ENCODE assay signal across 1 cellular context in the genomic region with DNA sequence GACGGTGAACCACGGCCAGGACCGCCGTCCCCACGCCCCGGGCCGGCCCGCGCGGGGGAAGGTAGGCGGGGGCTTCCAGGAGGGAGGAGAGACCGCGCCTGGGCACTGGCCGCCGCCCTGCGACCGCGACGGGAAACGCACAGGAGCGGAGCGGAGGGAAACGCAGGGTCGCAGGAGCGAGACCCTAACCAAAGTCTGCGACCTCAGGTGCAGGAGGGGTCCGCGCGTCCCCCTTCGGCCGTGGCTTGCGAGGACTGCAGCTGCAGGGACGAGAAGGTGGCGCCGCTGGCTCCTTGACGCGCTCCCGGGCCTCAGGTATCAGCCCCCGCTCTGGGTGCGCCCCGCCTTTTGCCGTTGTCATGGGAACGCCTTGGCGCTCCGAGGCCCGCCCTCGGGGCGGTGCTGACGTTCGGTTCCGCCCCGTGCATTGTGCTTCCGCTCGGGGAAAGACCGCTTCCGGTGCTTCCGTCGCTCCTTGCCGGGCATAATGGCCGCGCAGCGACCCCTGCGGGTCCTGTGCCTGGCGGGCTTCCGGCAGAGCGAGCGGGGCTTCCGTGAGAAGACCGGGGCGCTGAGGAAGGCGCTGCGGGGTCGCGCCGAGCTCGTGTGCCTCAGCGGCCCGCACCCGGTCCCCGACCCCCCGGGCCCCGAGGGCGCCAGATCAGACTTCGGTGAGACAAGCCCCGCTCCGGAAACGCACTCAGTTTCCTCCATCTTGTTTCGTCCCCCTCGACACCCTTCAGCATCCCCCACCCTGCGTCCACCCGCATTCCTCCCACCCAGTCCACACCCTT.
TF ChIP-seq lines count a peak whose summit lies in the region.

A gene (plus strand): TSS at position 462 of the 794 bp plus-strand sequence. CDS start 26 bp downstream, at position 488.

TF ChIP-seq in GM23338, 12 proteins besides CTCF, POLR2A, EP300 and RAD21 (continued from another document):
- TF ChIP-seq, protein P1, sequence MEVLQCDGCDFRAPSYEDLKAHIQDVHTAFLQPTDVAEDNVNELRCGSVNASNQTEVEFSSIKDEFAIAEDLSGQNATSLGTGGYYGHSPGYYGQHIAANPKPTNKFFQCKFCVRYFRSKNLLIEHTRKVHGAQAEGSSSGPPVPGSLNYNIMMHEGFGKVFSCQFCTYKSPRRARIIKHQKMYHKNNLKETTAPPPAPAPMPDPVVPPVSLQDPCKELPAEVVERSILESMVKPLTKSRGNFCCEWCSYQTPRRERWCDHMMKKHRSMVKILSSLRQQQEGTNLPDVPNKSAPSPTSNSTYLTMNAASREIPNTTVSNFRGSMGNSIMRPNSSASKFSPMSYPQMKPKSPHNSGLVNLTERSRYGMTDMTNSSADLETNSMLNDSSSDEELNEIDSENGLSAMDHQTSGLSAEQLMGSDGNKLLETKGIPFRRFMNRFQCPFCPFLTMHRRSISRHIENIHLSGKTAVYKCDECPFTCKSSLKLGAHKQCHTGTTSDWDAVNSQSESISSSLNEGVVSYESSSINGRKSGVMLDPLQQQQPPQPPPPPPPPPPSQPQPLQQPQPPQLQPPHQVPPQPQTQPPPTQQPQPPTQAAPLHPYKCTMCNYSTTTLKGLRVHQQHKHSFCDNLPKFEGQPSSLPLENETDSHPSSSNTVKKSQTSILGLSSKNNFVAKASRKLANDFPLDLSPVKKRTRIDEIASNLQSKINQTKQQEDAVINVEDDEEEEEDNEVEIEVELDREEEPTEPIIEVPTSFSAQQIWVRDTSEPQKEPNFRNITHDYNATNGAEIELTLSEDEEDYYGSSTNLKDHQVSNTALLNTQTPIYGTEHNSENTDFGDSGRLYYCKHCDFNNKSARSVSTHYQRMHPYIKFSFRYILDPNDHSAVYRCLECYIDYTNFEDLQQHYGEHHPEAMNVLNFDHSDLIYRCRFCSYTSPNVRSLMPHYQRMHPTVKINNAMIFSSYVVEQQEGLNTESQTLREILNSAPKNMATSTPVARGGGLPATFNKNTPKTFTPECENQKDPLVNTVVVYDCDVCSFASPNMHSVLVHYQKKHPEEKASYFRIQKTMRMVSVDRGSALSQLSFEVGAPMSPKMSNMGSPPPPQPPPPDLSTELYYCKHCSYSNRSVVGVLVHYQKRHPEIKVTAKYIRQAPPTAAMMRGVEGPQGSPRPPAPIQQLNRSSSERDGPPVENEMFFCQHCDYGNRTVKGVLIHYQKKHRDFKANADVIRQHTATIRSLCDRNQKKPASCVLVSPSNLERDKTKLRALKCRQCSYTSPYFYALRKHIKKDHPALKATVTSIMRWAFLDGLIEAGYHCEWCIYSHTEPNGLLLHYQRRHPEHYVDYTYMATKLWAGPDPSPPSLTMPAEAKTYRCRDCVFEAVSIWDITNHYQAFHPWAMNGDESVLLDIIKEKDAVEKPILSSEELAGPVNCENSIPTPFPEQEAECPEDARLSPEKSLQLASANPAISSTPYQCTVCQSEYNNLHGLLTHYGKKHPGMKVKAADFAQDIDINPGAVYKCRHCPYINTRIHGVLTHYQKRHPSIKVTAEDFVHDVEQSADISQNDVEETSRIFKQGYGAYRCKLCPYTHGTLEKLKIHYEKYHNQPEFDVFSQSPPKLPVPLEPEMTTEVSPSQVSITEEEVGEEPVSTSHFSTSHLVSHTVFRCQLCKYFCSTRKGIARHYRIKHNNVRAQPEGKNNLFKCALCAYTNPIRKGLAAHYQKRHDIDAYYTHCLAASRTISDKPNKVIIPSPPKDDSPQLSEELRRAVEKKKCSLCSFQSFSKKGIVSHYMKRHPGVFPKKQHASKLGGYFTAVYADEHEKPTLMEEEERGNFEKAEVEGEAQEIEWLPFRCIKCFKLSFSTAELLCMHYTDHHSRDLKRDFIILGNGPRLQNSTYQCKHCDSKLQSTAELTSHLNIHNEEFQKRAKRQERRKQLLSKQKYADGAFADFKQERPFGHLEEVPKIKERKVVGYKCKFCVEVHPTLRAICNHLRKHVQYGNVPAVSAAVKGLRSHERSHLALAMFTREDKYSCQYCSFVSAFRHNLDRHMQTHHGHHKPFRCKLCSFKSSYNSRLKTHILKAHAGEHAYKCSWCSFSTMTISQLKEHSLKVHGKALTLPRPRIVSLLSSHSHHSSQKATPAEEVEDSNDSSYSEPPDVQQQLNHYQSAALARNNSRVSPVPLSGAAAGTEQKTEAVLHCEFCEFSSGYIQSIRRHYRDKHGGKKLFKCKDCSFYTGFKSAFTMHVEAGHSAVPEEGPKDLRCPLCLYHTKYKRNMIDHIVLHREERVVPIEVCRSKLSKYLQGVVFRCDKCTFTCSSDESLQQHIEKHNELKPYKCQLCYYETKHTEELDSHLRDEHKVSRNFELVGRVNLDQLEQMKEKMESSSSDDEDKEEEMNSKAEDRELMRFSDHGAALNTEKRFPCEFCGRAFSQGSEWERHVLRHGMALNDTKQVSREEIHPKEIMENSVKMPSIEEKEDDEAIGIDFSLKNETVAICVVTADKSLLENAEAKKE (CRISPR knock-in tag; IDR thresholded peaks at IDR 0.05), result no peak
- TF ChIP-seq POLR2AphosphoS5 (IDR thresholded peaks at IDR 0.05; ENCODE audit: low read depth) (peak; percentile 66), CREB1 (CRISPR knock-in tag; IDR thresholded peaks at IDR 0.05; ENCODE audit: low read depth) (peak; percentile 78), ZNF114 (CRISPR knock-in tag; IDR thresholded peaks at IDR 0.05) (no peak), EZH2 (IDR thresholded peaks at IDR 0.05; ENCODE audit: low read depth, unreplicated experiment) (no peak)
- TF ChIP-seq, protein P2, sequence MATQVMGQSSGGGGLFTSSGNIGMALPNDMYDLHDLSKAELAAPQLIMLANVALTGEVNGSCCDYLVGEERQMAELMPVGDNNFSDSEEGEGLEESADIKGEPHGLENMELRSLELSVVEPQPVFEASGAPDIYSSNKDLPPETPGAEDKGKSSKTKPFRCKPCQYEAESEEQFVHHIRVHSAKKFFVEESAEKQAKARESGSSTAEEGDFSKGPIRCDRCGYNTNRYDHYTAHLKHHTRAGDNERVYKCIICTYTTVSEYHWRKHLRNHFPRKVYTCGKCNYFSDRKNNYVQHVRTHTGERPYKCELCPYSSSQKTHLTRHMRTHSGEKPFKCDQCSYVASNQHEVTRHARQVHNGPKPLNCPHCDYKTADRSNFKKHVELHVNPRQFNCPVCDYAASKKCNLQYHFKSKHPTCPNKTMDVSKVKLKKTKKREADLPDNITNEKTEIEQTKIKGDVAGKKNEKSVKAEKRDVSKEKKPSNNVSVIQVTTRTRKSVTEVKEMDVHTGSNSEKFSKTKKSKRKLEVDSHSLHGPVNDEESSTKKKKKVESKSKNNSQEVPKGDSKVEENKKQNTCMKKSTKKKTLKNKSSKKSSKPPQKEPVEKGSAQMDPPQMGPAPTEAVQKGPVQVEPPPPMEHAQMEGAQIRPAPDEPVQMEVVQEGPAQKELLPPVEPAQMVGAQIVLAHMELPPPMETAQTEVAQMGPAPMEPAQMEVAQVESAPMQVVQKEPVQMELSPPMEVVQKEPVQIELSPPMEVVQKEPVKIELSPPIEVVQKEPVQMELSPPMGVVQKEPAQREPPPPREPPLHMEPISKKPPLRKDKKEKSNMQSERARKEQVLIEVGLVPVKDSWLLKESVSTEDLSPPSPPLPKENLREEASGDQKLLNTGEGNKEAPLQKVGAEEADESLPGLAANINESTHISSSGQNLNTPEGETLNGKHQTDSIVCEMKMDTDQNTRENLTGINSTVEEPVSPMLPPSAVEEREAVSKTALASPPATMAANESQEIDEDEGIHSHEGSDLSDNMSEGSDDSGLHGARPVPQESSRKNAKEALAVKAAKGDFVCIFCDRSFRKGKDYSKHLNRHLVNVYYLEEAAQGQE (IDR thresholded peaks at IDR 0.05; ENCODE audit: unreplicated experiment), result peak; percentile 13
- TF ChIP-seq, protein P3, sequence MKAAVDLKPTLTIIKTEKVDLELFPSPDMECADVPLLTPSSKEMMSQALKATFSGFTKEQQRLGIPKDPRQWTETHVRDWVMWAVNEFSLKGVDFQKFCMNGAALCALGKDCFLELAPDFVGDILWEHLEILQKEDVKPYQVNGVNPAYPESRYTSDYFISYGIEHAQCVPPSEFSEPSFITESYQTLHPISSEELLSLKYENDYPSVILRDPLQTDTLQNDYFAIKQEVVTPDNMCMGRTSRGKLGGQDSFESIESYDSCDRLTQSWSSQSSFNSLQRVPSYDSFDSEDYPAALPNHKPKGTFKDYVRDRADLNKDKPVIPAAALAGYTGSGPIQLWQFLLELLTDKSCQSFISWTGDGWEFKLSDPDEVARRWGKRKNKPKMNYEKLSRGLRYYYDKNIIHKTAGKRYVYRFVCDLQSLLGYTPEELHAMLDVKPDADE (IDR thresholded peaks at IDR 0.05), result peak; percentile 91
